17 cellular contexts compared by ENCODE assay signal in the genomic region with DNA sequence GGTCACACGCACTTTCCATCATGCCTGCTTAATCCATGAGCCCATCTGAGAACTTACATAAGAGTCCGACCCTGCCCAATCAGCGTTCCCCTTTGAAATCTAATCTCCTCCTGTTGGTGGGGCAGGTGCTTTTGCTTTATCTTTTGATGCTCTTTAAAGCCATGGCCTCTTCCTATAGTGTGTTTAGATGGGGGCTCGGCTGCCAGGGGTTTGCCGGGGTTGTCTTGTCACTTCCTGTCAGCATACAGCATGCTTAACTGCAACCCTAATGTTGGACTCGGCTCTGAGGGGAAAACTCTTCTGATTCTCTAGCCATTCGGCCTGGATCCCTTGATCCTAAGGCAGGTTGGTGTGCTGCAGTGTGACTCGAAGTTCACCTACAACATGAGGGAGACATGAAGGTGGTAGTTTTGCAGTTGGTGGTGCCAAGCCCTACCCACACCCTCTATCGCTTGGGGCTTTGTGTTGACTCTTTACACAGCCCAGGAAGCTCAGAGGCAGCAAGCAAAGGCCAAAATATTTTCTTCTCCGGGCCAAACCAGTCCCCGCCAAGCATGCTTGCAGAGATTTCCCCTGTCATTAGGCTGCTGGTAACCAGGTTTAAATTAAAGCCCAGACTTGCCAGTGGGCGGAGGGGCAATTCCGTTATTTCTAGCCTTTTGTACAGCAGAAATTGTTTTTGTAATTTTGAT.
"Had no signal": no experiment of that assay in that cellular context is flagged by ENCODE, and none has a peak within 500 bp of the region (broad histone marks: within the 10 kb centered on the region; RNA-seq: fewer than 3 reads in every experiment).

No MANE protein-coding gene starts in this region.

- ATAC-seq: activated CD4-positive, alpha-beta T cell treated with anti-CD3 and anti-CD28 coated beads for 36 hours; activated CD8-positive, alpha-beta memory T cell treated with anti-CD3 and anti-CD28 coated beads, Interleukin-2, amount 10 ng/mL, durations not matched to agents 7 days and 5 days; stimulated activated effector memory CD8-positive, alpha-beta T cell treated with anti-CD3 and anti-CD28 coated beads, Interleukin-12 subunit alpha, Interleukin-12 subunit beta, amount 100 ng/mL, for 72 hours; T-cell had no signal

- H3K27ac ChIP-seq: prostate gland, uterus, VCaP had no signal

- H3K27me3 Mint-ChIP-seq: activated CD4-positive, alpha-beta memory T cell treated with anti-CD3 and anti-CD28 coated beads for 36 hours; activated CD8-positive, alpha-beta memory T cell treated with anti-CD3 and anti-CD28 coated beads, Interleukin-2, amount 10 ng/mL, durations not matched to agents 7 days and 5 days had no signal

- H3K36me3 Mint-ChIP-seq: activated CD4-positive, alpha-beta memory T cell treated with anti-CD3 and anti-CD28 coated beads for 36 hours; activated CD8-positive, alpha-beta memory T cell treated with anti-CD3 and anti-CD28 coated beads, Interleukin-2, amount 10 ng/mL, durations not matched to agents 7 days and 5 days; stimulated activated effector memory CD8-positive, alpha-beta T cell treated with anti-CD3 and anti-CD28 coated beads, Interleukin-12 subunit alpha, Interleukin-12 subunit beta, amount 100 ng/mL, for 72 hours; T-cell had no signal

- H3K36me3 ChIP-seq: prostate gland, tibial nerve, uterus had no signal

- DNase-seq: activated CD4-positive, alpha-beta memory T cell treated with anti-CD3 and anti-CD28 coated beads for 36 hours; activated CD4-positive, alpha-beta T cell treated with anti-CD3 and anti-CD28 coated beads for 36 hours; activated CD8-positive, alpha-beta memory T cell treated with anti-CD3 and anti-CD28 coated beads, Interleukin-2, amount 10 ng/mL, durations not matched to agents 7 days and 5 days; activated naive CD4-positive, alpha-beta T cell treated with anti-CD3 and anti-CD28 coated beads, Interleukin-2, amount 50 U/mL, for 16 hours; activated T-cell treated with anti-CD3 and anti-CD28 coated beads, Interleukin-2, amount 50 U/mL, for 1 hour; caudate nucleus; hippocampal formation; occipital lobe; stimulated activated CD4-positive, alpha-beta T cell treated with anti-CD3 and anti-CD28 coated beads, Interleukin-1b, Interleukin-23, amount 100 ng/mL, for 48 hours; T-cell; T1000; uterus had no signal

- H3K4me3 Mint-ChIP-seq: activated CD4-positive, alpha-beta memory T cell treated with anti-CD3 and anti-CD28 coated beads for 36 hours; activated CD4-positive, alpha-beta T cell treated with anti-CD3 and anti-CD28 coated beads for 36 hours; activated CD8-positive, alpha-beta memory T cell treated with anti-CD3 and anti-CD28 coated beads, Interleukin-2, amount 10 ng/mL, durations not matched to agents 7 days and 5 days; nephron; stimulated activated effector memory CD8-positive, alpha-beta T cell treated with anti-CD3 and anti-CD28 coated beads, Interleukin-12 subunit alpha, Interleukin-12 subunit beta, amount 100 ng/mL, for 72 hours; T-cell had no signal

- H3K27ac Mint-ChIP-seq: activated CD4-positive, alpha-beta memory T cell treated with anti-CD3 and anti-CD28 coated beads for 36 hours; activated CD4-positive, alpha-beta T cell treated with anti-CD3 and anti-CD28 coated beads for 36 hours; activated CD8-positive, alpha-beta memory T cell treated with anti-CD3 and anti-CD28 coated beads, Interleukin-2, amount 10 ng/mL, durations not matched to agents 7 days and 5 days; nephron; stimulated activated effector memory CD8-positive, alpha-beta T cell treated with anti-CD3 and anti-CD28 coated beads, Interleukin-12 subunit alpha, Interleukin-12 subunit beta, amount 100 ng/mL, for 72 hours; T-cell had no signal

- H3K9me3 Mint-ChIP-seq: activated CD4-positive, alpha-beta memory T cell treated with anti-CD3 and anti-CD28 coated beads for 36 hours; nephron; T-cell had no signal

- H3K27me3 ChIP-seq: tibial nerve, uterus had no signal

- H3K4me3 ChIP-seq: prostate gland, tibial nerve, uterus had no signal

- H3K4me1 ChIP-seq: uterus had no signal

- H3K9me3 ChIP-seq: prostate gland, tibial nerve, uterus had no signal

- H3K4me1 Mint-ChIP-seq: activated CD4-positive, alpha-beta T cell treated with anti-CD3 and anti-CD28 coated beads for 36 hours; activated CD8-positive, alpha-beta memory T cell treated with anti-CD3 and anti-CD28 coated beads, Interleukin-2, amount 10 ng/mL, durations not matched to agents 7 days and 5 days; stimulated activated effector memory CD8-positive, alpha-beta T cell treated with anti-CD3 and anti-CD28 coated beads, Interleukin-12 subunit alpha, Interleukin-12 subunit beta, amount 100 ng/mL, for 72 hours; T-cell had no signal
